In the genomic region with DNA sequence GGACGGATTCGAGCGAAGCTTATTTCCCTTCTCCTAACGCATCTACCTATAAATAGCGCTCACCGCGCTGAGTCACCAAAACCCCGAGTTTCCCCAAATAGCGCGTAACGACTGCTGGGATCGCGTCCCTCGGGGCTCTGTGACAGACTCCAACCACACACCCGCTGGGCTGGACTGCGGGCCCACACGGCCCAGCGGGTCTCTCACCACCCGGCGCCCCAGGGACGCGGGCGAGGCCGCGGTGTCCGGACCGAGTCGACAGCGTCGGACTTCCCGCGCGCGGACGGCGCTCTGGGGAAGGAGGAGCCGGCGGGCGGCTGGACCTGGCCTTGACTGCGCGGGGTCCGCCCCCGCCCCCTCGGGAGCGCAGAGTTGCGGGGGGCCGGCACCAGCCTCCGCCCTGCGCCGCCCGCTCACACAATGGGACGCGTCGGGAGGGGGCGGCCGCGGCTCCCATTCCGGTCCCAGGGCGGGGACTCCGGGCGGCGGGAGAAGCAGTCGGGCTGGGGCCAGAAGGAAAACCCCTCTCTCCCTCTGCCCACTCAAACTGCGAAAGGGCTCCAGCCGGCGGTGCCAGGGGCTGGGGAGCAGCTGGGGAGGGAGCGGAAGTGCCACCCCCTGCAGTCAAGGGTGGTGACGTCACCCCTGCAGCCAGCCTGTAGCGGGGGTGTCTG, we compare ENCODE assay signal across 8 cellular contexts.
DNase-seq lines count a peak whose midpoint lies in the region; ATAC-seq, FAIRE-seq and TF ChIP-seq lines count a peak whose summit lies in the region.

No MANE protein-coding gene starts in this region.

- H2AFZ ChIP-seq in GM12878 (ENCODE audit: control insufficient read depth, low read depth, low read length): peak overlapping the region; percentile 83

- no peaks in the 10 kb centered on the region for H4K20me1 ChIP-seq in GM12878 (ENCODE audit: control insufficient read depth, insufficient read depth)

- RAD21 ChIA-PET in GM12878 (lab: Charles Lee; ENCODE audit: unreplicated experiment): interaction anchor here (0.6 to 1.1 kb wide), 2 partner anchors 127 to 935 kb away, joined by 3 to 4 read pairs; a partner anchor contains a TSS

- SMC1A ChIA-PET in GM12878 (lab: Charles Lee; ENCODE audit: uncharacterized antibody, unreplicated experiment): interaction anchor here (1.2 to 3.4 kb wide), 3 partner anchors 39 to 677 kb away, joined by 3 to 14 read pairs (median 8); no protein-coding TSS in a partner anchor

- no peak overlapping the region for H3K27ac ChIP-seq in GM12878 (ENCODE audit: control insufficient read depth, insufficient read depth)
- H3K27ac ChIP-seq in gastrocnemius medialis: peak overlapping the region; percentile 98 to 100 (median 99)

- no peak for TF ChIP-seq EP300 in GM12878 (IDR thresholded peaks at IDR 0.05; ENCODE audit: borderline replicate concordance in 1 of 2, control insufficient read depth in 1 of 2, low read depth in 2 of 2, low read length in 2 of 2)

- H3K9me3 ChIP-seq in GM12878 (replicated peaks; ENCODE audit: control insufficient read depth, insufficient read depth, low read length): peaks cover 2% of the 10 kb centered on the region; the same call in 1 of the 3 replicates
- H3K9me3 ChIP-seq in gastrocnemius medialis: no peaks in the 10 kb centered on the region

- H3K36me3 ChIP-seq in GM12878 (ENCODE audit: control insufficient read depth in 2 of 2, insufficient read depth in 2 of 2, low read length in 1 of 2) (no peaks in the 10 kb centered on the region), gastrocnemius medialis (no peaks in the 10 kb centered on the region)

- peaks cover 30% of the 10 kb centered on the region for H3K4me1 ChIP-seq in GM12878 (ENCODE audit: control insufficient read depth, insufficient read depth, low read length)
- peaks cover 48 to 49% of the 10 kb centered on the region in 2 donors for H3K4me1 ChIP-seq in gastrocnemius medialis

- H3K79me2 ChIP-seq in GM12878 (ENCODE audit: control insufficient read depth, insufficient read depth, low read length): no peaks in the 10 kb centered on the region

- intact Hi-C loops in GM12878 (cut with micrococcal nuclease; ENCODE audit: unreplicated experiment) (loop anchor here (2.0 kb wide), 1 partner anchor 127 kb away; a partner anchor contains a TSS), gastrocnemius medialis (cut with DNase I; ENCODE audit: low total_unique reads) (loop anchor here (1.0 to 5.0 kb wide), 6 partner anchors 42 to 1328 kb away; a partner anchor contains a TSS)

- POLR2A ChIA-PET in GM12878 (lab: Charles Lee): interaction anchor here (0.8 kb wide), 1 partner anchor 47 kb away, joined by 3 read pairs; no protein-coding TSS in a partner anchor

- CTCF ChIA-PET in GM12878 (lab: Yijun Ruan, JAX): interaction anchor here (0.8 kb wide), 1 partner anchor 681 kb away, joined by 3 read pairs; no protein-coding TSS in a partner anchor

- peak overlapping the region; percentile 55; the same call in 1 of the 2 replicates for H3K9ac ChIP-seq in GM12878 (ENCODE audit: control insufficient read depth, insufficient read depth, low read length)

- in situ Hi-C loops in GM12878 (cut with MboI) (no loop called here), gastrocnemius medialis (cut with MboI; ENCODE audit: low sequenced_read_pairs in 4 of 4) (loop anchor here in 1 of 4 donors (10.0 kb wide), 1 partner anchor 129 kb away; a partner anchor contains a TSS)

- TF ChIP-seq POLR2A in GM12878 (IDR thresholded peaks at IDR 0.05; ENCODE audit: low read depth, low read length) (peak; percentile 65), gastrocnemius medialis (IDR thresholded peaks at IDR 0.05) (peak; percentile 97)

- H3K27me3 ChIP-seq in GM12878 (replicated peaks in 1 of 2; ENCODE audit: control insufficient read depth in 2 of 2, insufficient read depth in 2 of 2, low read length in 1 of 2) (peaks cover 5 to 7% of the 10 kb centered on the region in 2 experiments; a peak in 3 of 4 replicates), gastrocnemius medialis (no peaks in the 10 kb centered on the region)

- TF ChIP-seq CTCF in GM12878 (IDR thresholded peaks at IDR 0.05 in 2 of 3, conservative IDR thresholded peaks at IDR 0.05 in 1 of 3; ENCODE audit: control insufficient read depth in 2 of 3, extremely low read depth in 1 of 3, insufficient read depth in 1 of 3, low read depth in 3 of 3, low read length in 3 of 3): peak in 1 of 3 experiments; percentile 10; a peak in 1 of 6 replicates
- peak in 1 of 5 experiments; percentile 36 for TF ChIP-seq CTCF in gastrocnemius medialis (IDR thresholded peaks at IDR 0.05 in 4 of 5, conservative IDR thresholded peaks at IDR 0.05 in 1 of 5)
- no peak for TF ChIP-seq CTCF in D721Med (IDR thresholded peaks at IDR 0.05; ENCODE audit: insufficient read depth, missing control alignments)

- no TSS peak for BruUV-seq in GM12878 (replicated peaks; lab: Mats Ljungman, UMichigan)

- ATAC-seq in GM18502 (IDR thresholded peaks at IDR 0.05; ENCODE audit: poor library complexity, unreplicated experiment): peak; percentile 71
- peak; percentile 56 for ATAC-seq in HG02852 (IDR thresholded peaks at IDR 0.05; ENCODE audit: unreplicated experiment)
- peak; percentile 80 for ATAC-seq in GM12878
- peak; percentile 68 to 70 for ATAC-seq in gastrocnemius medialis

- peak overlapping the region; percentile 62 for H3K4me3 ChIP-seq in GM12878
- peak overlapping the region; percentile 62 for H3K4me3 ChIP-seq in iPS-11a (ENCODE audit: low read depth, low read length)
- H3K4me3 ChIP-seq in gastrocnemius medialis: peak overlapping the region; percentile 84 to 99 (median 90)

- peak overlapping the region; percentile 75 for H3K4me2 ChIP-seq in GM12878 (ENCODE audit: control insufficient read depth, insufficient read depth)

- TF ChIP-seq RAD21 in GM12878 (IDR thresholded peaks at IDR 0.05; ENCODE audit: insufficient read depth, low read depth, low read length): no peak

- 3% methylated on average over 49 of the region's 69 CpGs for WGBS in GM12878 (ENCODE audit: insufficient coverage, insufficient replicate concordance, low lambda C conversion rate, missing lambda C conversion rate)

- FAIRE-seq in GM12878 (lab: Jason Lieb, UNC): no peak
- FAIRE-seq in D721Med (lab: Jason Lieb, UNC): no peak

- DNase-seq in NCI-H1694 (lab: John Stamatoyannopoulos, UW) (peak; percentile 84), T-helper 9 cell (peak; percentile 73), GM12878 (ENCODE audit: low read depth, low spot score) (no peak), gastrocnemius medialis (peak; percentile 90 to 99), D721Med (ENCODE audit: insufficient read length, low spot score) (no peak)

TF ChIP-seq in GM12878, 131 proteins besides CTCF, POLR2A, EP300 and RAD21 (continues in another document):
- peak; percentile 57; the same call in 1 of the 2 replicates for TF ChIP-seq RAD51 (IDR thresholded peaks at IDR 0.05)
- no peak for TF ChIP-seq ZBED1 (IDR thresholded peaks at IDR 0.05; ENCODE audit: borderline replicate concordance)
- TF ChIP-seq, protein P1, sequence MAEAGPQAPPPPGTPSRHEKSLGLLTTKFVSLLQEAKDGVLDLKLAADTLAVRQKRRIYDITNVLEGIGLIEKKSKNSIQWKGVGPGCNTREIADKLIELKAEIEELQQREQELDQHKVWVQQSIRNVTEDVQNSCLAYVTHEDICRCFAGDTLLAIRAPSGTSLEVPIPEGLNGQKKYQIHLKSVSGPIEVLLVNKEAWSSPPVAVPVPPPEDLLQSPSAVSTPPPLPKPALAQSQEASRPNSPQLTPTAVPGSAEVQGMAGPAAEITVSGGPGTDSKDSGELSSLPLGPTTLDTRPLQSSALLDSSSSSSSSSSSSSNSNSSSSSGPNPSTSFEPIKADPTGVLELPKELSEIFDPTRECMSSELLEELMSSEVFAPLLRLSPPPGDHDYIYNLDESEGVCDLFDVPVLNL (IDR thresholded peaks at IDR 0.05; ENCODE audit: low read depth, low read length): no peak
- TF ChIP-seq ZNF274 (IDR thresholded peaks at IDR 0.05; ENCODE audit: insufficient read depth, insufficient read length): no peak
- TF ChIP-seq, protein P2, sequence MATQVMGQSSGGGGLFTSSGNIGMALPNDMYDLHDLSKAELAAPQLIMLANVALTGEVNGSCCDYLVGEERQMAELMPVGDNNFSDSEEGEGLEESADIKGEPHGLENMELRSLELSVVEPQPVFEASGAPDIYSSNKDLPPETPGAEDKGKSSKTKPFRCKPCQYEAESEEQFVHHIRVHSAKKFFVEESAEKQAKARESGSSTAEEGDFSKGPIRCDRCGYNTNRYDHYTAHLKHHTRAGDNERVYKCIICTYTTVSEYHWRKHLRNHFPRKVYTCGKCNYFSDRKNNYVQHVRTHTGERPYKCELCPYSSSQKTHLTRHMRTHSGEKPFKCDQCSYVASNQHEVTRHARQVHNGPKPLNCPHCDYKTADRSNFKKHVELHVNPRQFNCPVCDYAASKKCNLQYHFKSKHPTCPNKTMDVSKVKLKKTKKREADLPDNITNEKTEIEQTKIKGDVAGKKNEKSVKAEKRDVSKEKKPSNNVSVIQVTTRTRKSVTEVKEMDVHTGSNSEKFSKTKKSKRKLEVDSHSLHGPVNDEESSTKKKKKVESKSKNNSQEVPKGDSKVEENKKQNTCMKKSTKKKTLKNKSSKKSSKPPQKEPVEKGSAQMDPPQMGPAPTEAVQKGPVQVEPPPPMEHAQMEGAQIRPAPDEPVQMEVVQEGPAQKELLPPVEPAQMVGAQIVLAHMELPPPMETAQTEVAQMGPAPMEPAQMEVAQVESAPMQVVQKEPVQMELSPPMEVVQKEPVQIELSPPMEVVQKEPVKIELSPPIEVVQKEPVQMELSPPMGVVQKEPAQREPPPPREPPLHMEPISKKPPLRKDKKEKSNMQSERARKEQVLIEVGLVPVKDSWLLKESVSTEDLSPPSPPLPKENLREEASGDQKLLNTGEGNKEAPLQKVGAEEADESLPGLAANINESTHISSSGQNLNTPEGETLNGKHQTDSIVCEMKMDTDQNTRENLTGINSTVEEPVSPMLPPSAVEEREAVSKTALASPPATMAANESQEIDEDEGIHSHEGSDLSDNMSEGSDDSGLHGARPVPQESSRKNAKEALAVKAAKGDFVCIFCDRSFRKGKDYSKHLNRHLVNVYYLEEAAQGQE (IDR thresholded peaks at IDR 0.05; ENCODE audit: low read depth, low read length): no peak
- TF ChIP-seq, protein P3, sequence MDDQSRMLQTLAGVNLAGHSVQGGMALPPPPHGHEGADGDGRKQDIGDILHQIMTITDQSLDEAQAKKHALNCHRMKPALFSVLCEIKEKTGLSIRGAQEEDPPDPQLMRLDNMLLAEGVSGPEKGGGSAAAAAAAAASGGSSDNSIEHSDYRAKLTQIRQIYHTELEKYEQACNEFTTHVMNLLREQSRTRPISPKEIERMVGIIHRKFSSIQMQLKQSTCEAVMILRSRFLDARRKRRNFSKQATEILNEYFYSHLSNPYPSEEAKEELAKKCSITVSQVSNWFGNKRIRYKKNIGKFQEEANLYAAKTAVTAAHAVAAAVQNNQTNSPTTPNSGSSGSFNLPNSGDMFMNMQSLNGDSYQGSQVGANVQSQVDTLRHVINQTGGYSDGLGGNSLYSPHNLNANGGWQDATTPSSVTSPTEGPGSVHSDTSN (IDR thresholded peaks at IDR 0.05; ENCODE audit: insufficient replicate concordance, low read depth, low read length): no peak
- TF ChIP-seq STAT3 (IDR thresholded peaks at IDR 0.05; ENCODE audit: low read depth, low read length): no peak
- TF ChIP-seq SREBF2 (IDR thresholded peaks at IDR 0.05; ENCODE audit: low read length): no peak

Comparison
In these comparisons a context has a peak if more than half of its experiments do, and no peak if none do; other contexts are left out.
1. DNase-seq: peak in NCI-H1694 (single experiment), T-helper 9 cell (single experiment) and gastrocnemius medialis (2 of 2); none in GM12878 (single experiment) and D721Med (single experiment).
2. Peak in every context shown above with its lines, with median percentiles within 50 percentile points of each other: ATAC-seq and H3K4me3 ChIP-seq.